ENCODE assay signal across 1 cellular context in the genomic region with DNA sequence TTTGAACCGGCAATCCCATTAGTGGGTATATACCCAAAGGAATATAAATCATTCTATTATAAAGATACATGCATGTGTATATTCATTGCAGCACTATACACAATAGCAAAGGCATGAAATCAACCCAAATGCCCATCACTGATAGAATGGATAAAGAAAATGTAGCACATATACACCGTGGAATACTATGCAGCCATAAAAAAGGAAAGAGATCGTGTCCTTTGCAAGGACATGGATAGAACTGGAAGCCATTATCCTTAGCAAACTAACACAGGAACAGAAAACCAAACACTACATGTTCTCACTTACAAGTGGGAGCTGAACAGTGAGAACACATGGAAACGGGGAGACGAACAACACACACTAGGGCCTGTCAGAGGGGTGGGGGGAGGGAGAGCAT. TPM values are rescaled to one million over a fixed set of nuclear protein-coding genes. Genes with fewer than 3 reads are reported as not detected.
"Had no signal": no experiment of that assay in that cellular context is flagged by ENCODE, and none has a peak within 500 bp of the region (broad histone marks: within the 10 kb centered on the region; RNA-seq: fewer than 3 reads in every experiment).

No MANE protein-coding gene starts in this region.

RNA-seq across cellular contexts. Expression of a gene that starts 18.9 kb away (rescaled TPM):
- total RNA-seq: M059J had no signal
